ENCODE assay signal across 9 cellular contexts in genomic region chr9:131008563-131008908, GRCh38. TPM values are rescaled to one million over a fixed set of nuclear protein-coding genes. Genes with fewer than 3 reads are reported as not detected.
DNase-seq lines count a peak whose midpoint lies in the region; ATAC-seq, FAIRE-seq and TF ChIP-seq lines count a peak whose summit lies in the region.
"Had no signal": no experiment of that assay in that cellular context is flagged by ENCODE, and none has a peak within 500 bp of the region (broad histone marks: within the 10 kb centered on the region; RNA-seq: fewer than 3 reads in every experiment).

No MANE protein-coding gene starts in this region.

- H2AFZ ChIP-seq in endothelial cell of umbilical vein (ENCODE audit: low read depth, low read length): peak overlapping the region; percentile 1

- no peaks in the 10 kb centered on the region for H3K9me1 ChIP-seq in endothelial cell of umbilical vein (replicated peaks; ENCODE audit: control insufficient read depth, extremely low read depth, insufficient read depth, low read length)

- CTCF ChIA-PET in Caco-2 (lab: Charles Lee): no interaction called here
- CTCF ChIA-PET in endothelial cell of umbilical vein (lab: Charles Lee): interaction anchor here (0.6 to 3.3 kb wide), 3 partner anchors 38 to 183 kb away, joined by 3 to 11 read pairs (median 3); no protein-coding TSS in a partner anchor

- H3K27me3 Mint-ChIP-seq in Caco-2 (ENCODE audit: insufficient read depth, unreplicated experiment) (peaks cover 3% of the 10 kb centered on the region), osteocyte (ENCODE audit: unreplicated experiment) (peaks cover 23% of the 10 kb centered on the region)

- H3K4me3 ChIP-seq in Caco-2 (ENCODE audit: low read depth, low read length) (peak overlapping the region; percentile 8; the same call in 1 of the 2 replicates), MG63 (peak overlapping the region; percentile 43), endothelial cell of umbilical vein (replicated peaks in 1 of 3; ENCODE audit: insufficient read depth in 1 of 3, low read depth in 1 of 3, low read length in 3 of 3) (no peak overlapping the region)

- DNase-seq in Caco-2: no peak
- no peak for DNase-seq in MG63
- DNase-seq in endothelial cell of umbilical vein (ENCODE audit: low read depth, low spot score): no peak
- DNase-seq in osteocyte (ENCODE audit: extremely low spot score, unreplicated experiment): no peak
- DNase-seq in posterior vena cava (ENCODE audit: low spot score): no peak
- DNase-seq: activated CD4-positive, alpha-beta T cell treated with anti-CD3 and anti-CD28 coated beads for 48 hours; NCI-H187 had no signal

- no TSS peak for BruUV-seq in Caco-2 (replicated peaks; lab: Mats Ljungman, UMichigan)
- no TSS peak for BruUV-seq in endothelial cell of umbilical vein (replicated peaks; lab: Mats Ljungman, UMichigan)

- H3K4me1 ChIP-seq in Caco-2 (no peaks in the 10 kb centered on the region), endothelial cell of umbilical vein (ENCODE audit: control insufficient read depth, extremely low read depth, insufficient read depth, low read length) (no peaks in the 10 kb centered on the region)

- H3K9ac ChIP-seq in endothelial cell of umbilical vein (replicated peaks; ENCODE audit: extremely low read depth, insufficient read depth, low read length): no peak overlapping the region

- H4K20me1 ChIP-seq in endothelial cell of umbilical vein (replicated peaks; ENCODE audit: control insufficient read depth, extremely low read depth, insufficient read depth, low read length): no peaks in the 10 kb centered on the region

- no peak overlapping the region for H3K4me2 ChIP-seq in endothelial cell of umbilical vein (ENCODE audit: insufficient read depth, low read length)

- H3K27ac Mint-ChIP-seq in Caco-2 (ENCODE audit: unreplicated experiment) (no peak overlapping the region), osteocyte (ENCODE audit: unreplicated experiment) (no peak overlapping the region)

- dilution Hi-C loops in endothelial cell of umbilical vein (cut with MboI; ENCODE audit: extremely low pct_ligation_motif_present, low sequenced_read_pairs): no loop called here

- H3K9me3 Mint-ChIP-seq in Caco-2 (ENCODE audit: unreplicated experiment): no peaks in the 10 kb centered on the region
- no peaks in the 10 kb centered on the region for H3K9me3 Mint-ChIP-seq in osteocyte (ENCODE audit: unreplicated experiment)

- TF ChIP-seq CTCF in Caco-2 (IDR thresholded peaks at IDR 0.05; ENCODE audit: insufficient read depth in 1 of 2, low read depth in 1 of 2, low read length in 1 of 2, severe bottlenecking in 1 of 2, unreplicated experiment in 1 of 2) (no peak), endothelial cell of umbilical vein (IDR thresholded peaks at IDR 0.05; ENCODE audit: extremely low read depth in 1 of 2, insufficient read depth in 1 of 2, low read depth in 1 of 2, low read length in 2 of 2) (no peak), osteocyte (IDR thresholded peaks at IDR 0.05) (no peak)

- no peak for FAIRE-seq in endothelial cell of umbilical vein (lab: Jason Lieb, UNC)

- no peaks in the 10 kb centered on the region for H3K79me2 ChIP-seq in endothelial cell of umbilical vein (ENCODE audit: control insufficient read depth, insufficient read depth, low read length)

- H3K4me3 Mint-ChIP-seq in Caco-2 (ENCODE audit: unreplicated experiment) (peak overlapping the region; percentile 45), osteocyte (ENCODE audit: unreplicated experiment) (peak overlapping the region; percentile 58)

- no peaks in the 10 kb centered on the region for H3K27me3 ChIP-seq in Caco-2 (replicated peaks; ENCODE audit: control insufficient read depth, insufficient read depth, low read length)
- peaks cover 5% of the 10 kb centered on the region; the same call in 1 of the 2 replicates for H3K27me3 ChIP-seq in MG63
- H3K27me3 ChIP-seq in endothelial cell of umbilical vein (ENCODE audit: control insufficient read depth in 2 of 2, insufficient read depth in 2 of 2, low read length in 2 of 2): peaks cover 19 to 22% of the 10 kb centered on the region in 2 experiments

- H3K4me1 Mint-ChIP-seq in Caco-2 (ENCODE audit: low read depth, unreplicated experiment) (no peaks in the 10 kb centered on the region), osteocyte (ENCODE audit: unreplicated experiment) (peaks cover 24% of the 10 kb centered on the region)

- intact Hi-C loops in Caco-2 (cut with micrococcal nuclease; ENCODE audit: unreplicated experiment) (no loop called here), endothelial cell of umbilical vein (cut with micrococcal nuclease) (loop anchor here (2.0 kb wide), 1 partner anchor 38 kb away; no protein-coding TSS in a partner anchor), posterior vena cava (cut with DNase I) (no loop called here)

- H3K36me3 ChIP-seq in Caco-2 (ENCODE audit: control insufficient read depth, insufficient read depth, low read length) (no peaks in the 10 kb centered on the region), MG63 (no peaks in the 10 kb centered on the region), endothelial cell of umbilical vein (ENCODE audit: control insufficient read depth in 2 of 2, extremely low read depth in 1 of 2, insufficient read depth in 2 of 2, low read length in 2 of 2) (no peaks in the 10 kb centered on the region)

- no peak overlapping the region for H3K27ac ChIP-seq in endothelial cell of umbilical vein (ENCODE audit: insufficient read depth, low read depth, low read length)

- POLR2A ChIA-PET in Caco-2 (lab: Charles Lee): no interaction called here
- POLR2A ChIA-PET in endothelial cell of umbilical vein (lab: Charles Lee): no interaction called here

- H3K36me3 Mint-ChIP-seq in Caco-2 (ENCODE audit: insufficient read depth, unreplicated experiment) (no peaks in the 10 kb centered on the region), osteocyte (ENCODE audit: unreplicated experiment) (no peaks in the 10 kb centered on the region)

- no peak for ATAC-seq in GM19328 (IDR thresholded peaks at IDR 0.05; ENCODE audit: unreplicated experiment)
- no peak for ATAC-seq in HG03108 (IDR thresholded peaks at IDR 0.05; ENCODE audit: unreplicated experiment)

- no peaks in the 10 kb centered on the region for H3K9me3 ChIP-seq in Caco-2
- no peaks in the 10 kb centered on the region for H3K9me3 ChIP-seq in MG63
- H3K9me3 ChIP-seq in endothelial cell of umbilical vein (replicated peaks; ENCODE audit: control insufficient read depth, insufficient read depth, low read length): no peaks in the 10 kb centered on the region

- no peak for TF ChIP-seq POLR2A in endothelial cell of umbilical vein (IDR thresholded peaks at IDR 0.05; ENCODE audit: low read depth, low read length)

TF ChIP-seq in endothelial cell of umbilical vein, 7 proteins besides CTCF, POLR2A, EP300 and RAD21:
- TF ChIP-seq EZH2 (IDR thresholded peaks at IDR 0.05; ENCODE audit: borderline replicate concordance, low read depth, low read length, severe bottlenecking) (no peak), MAX (IDR thresholded peaks at IDR 0.05; ENCODE audit: insufficient read depth, insufficient read length) (no peak), JUN (IDR thresholded peaks at IDR 0.05; ENCODE audit: borderline replicate concordance, insufficient read depth, insufficient read length, low read depth) (no peak), FOS (IDR thresholded peaks at IDR 0.05; ENCODE audit: borderline replicate concordance, insufficient read depth, low read length) (no peak), GATA2 (IDR thresholded peaks at IDR 0.05; ENCODE audit: insufficient read depth, insufficient read length, low read depth, low read length) (no peak), MYC (IDR thresholded peaks at IDR 0.05; ENCODE audit: low read depth, low read length) (no peak), POLR2AphosphoS5 (IDR thresholded peaks at IDR 0.05; ENCODE audit: insufficient read depth, low read depth, low read length) (no peak)
TF ChIP-seq in endothelial cell of umbilical vein: peak in this region for 0.

RNA-seq across cellular contexts. Expression of gene LAMC3, which starts 0.4 kb away (rescaled TPM):
- total RNA-seq in Caco-2 (2022) (0.36 and 0.44 TPM in 2 replicates), endothelial cell of umbilical vein (0.12 and 0.38 TPM in 2 replicates), osteocyte (0.68 and 1.0 TPM in 2 replicates), posterior vena cava (under 1 TPM in 1 of 2 donors, not detected in 1; 0.29 TPM)
- 0.66 and 2.4 TPM in 2 replicates for total RNA-seq in MG63 (2014; rRNA removed; shearing (Covaris generic); ENCODE audit: low replicate concordance)
- 0.13 and 0.18 TPM in 2 replicates for polyA plus RNA-seq in endothelial cell of umbilical vein
- 0.07 and 0.08 TPM in 2 replicates for polyA plus RNA-seq in endothelial cell of umbilical vein (2011; cell fraction: cytosol; rRNA removed)
- 0.14 and 0.30 TPM in 2 replicates for polyA plus RNA-seq in endothelial cell of umbilical vein (2011; cell fraction: nucleus; rRNA removed)
- 0.05 and 0.11 TPM in 2 replicates for polyA plus RNA-seq in endothelial cell of umbilical vein (2012)
- 0.06 TPM in 1 of 2 replicates, not detected in the other for polyA minus RNA-seq in endothelial cell of umbilical vein
- 0.61 TPM for polyA minus RNA-seq in endothelial cell of umbilical vein (2011; cell fraction: cytosol; rRNA and poly(A)+ RNA removed)
- 0.14 TPM in 1 of 2 replicates, not detected in the other for polyA minus RNA-seq in endothelial cell of umbilical vein (2011; cell fraction: nucleus; rRNA and poly(A)+ RNA removed)

Comparison
In these comparisons a context has a peak if more than half of its experiments do, and no peak if none do; other contexts are left out.
1. H3K4me3 ChIP-seq: peak in Caco-2 (single experiment) and MG63 (single experiment); none in endothelial cell of umbilical vein (0 of 3).